ENCODE assay signal across 29 cellular contexts in the genomic region with DNA sequence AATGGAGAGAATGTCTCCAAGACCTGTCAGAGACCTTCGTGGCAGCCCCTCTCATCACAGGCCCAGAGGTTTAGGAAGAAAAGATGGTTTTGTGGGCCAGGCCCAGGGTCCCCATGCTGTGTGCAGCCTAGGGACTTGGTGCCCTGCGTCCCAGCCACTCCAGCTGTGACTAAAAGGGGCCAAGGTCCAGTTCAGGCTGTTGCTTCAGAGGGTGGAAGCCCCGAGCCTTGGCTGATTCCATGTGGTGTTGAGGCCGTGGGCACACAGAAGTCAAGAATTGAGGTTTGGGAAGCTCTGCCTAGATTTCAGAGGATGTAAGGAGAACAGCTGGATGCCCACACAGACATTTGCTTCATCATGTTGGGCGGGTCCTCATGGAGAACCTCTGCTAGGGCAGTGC.
"Had no signal": no experiment of that assay in that cellular context is flagged by ENCODE, and none has a peak within 500 bp of the region (broad histone marks: within the 10 kb centered on the region; RNA-seq: fewer than 3 reads in every experiment).

No MANE protein-coding gene starts in this region.

- H3K27ac Mint-ChIP-seq: stimulated activated effector memory CD8-positive, alpha-beta T cell treated with anti-CD3 and anti-CD28 coated beads, Interleukin-12 subunit alpha, Interleukin-12 subunit beta, amount 100 ng/mL, for 72 hours; stimulated activated memory B cell treated with anti-CD40 and anti-IgM and Interleukin-4, amounts not matched to agents 10 μg/mL and 1 μg/mL and 100 μg/mL, for 72 hours; stimulated activated naive B cell treated with anti-CD40 and anti-IgM and Interleukin-4, amounts not matched to agents 10 μg/mL and 1 μg/mL and 100 μg/mL, for 72 hours; stimulated activated naive CD8-positive, alpha-beta T cell treated with anti-CD3 and anti-CD28 coated beads, Interleukin-15, amount 100 ng/mL, for 72 hours; stimulated activated naive CD8-positive, alpha-beta T cell treated with anti-CD3 and anti-CD28 coated beads, Interleukin-15, Interleukin-2, amounts not matched to agents 100 ng/mL and 50 ng/mL, for 24 hours; type B pancreatic cell had no signal

- H3K27me3 Mint-ChIP-seq: stimulated activated naive B cell treated with anti-CD40 and anti-IgM and Interleukin-4, amounts not matched to agents 10 μg/mL and 1 μg/mL and 100 μg/mL, for 72 hours; type B pancreatic cell had no signal

- FAIRE-seq: urothelium cell line had no signal

- H3K9me3 ChIP-seq: stomach, suprapubic skin, testis, thoracic aorta, thyroid gland, tibial artery, tibial nerve, transverse colon, upper lobe of left lung, upper lobe of right lung, uterus, vagina had no signal

- DNase-seq: stimulated activated CD4-positive, alpha-beta T cell treated with anti-CD3 and anti-CD28 coated beads, Interleukin-2, amount 100 ng/mL, for 48 hours; stimulated activated CD4-positive, alpha-beta T cell treated with anti-CD3 and anti-CD28 coated beads, Interleukin-4, amount 100 ng/mL, for 1 hour; stimulated activated CD4-positive, alpha-beta T cell treated with anti-CD3 and anti-CD28 coated beads, Interleukin-4, amount 100 ng/mL, for 24 hours; stimulated activated CD4-positive, alpha-beta T cell treated with anti-CD3 and anti-CD28 coated beads, Interleukin-4, amount 100 ng/mL, for 4 hours; stimulated activated CD8-positive, alpha-beta memory T cell treated with anti-CD3 and anti-CD28 coated beads, Interleukin-4, amount 100 ng/mL, for 48 hours; stimulated activated naive B cell treated with anti-CD40 and anti-IgM and Interleukin-4, amounts not matched to agents 10 μg/mL and 1 μg/mL and 100 μg/mL, for 72 hours; stimulated activated naive CD4-positive, alpha-beta T cell; stimulated activated naive CD4-positive, alpha-beta T cell treated with Interleukin-2 at 50 U/mL for 16 hours; stimulated activated naive CD8-positive, alpha-beta T cell treated with anti-CD3 and anti-CD28 coated beads, Interleukin-15, amount 100 ng/mL, for 72 hours; stimulated activated naive CD8-positive, alpha-beta T cell treated with anti-CD3 and anti-CD28 coated beads, Interleukin-15, Interleukin-2, amounts not matched to agents 100 U/mL and 50 U/mL, for 24 hours; stomach; substantia nigra; testis; thyroid gland; tibial artery; transverse colon; trophoblast cell; upper lobe of left lung; upper lobe of right lung; uterus had no signal

- H3K27me3 ChIP-seq: suprapubic skin, testis, thyroid gland, tibial nerve, transverse colon, upper lobe of left lung, upper lobe of right lung, uterus, vagina had no signal

- H3K4me1 ChIP-seq: suprapubic skin, testis, thyroid gland, upper lobe of right lung, uterus had no signal

- H3K9me3 Mint-ChIP-seq: stimulated activated effector memory CD8-positive, alpha-beta T cell treated with anti-CD3 and anti-CD28 coated beads, Interleukin-12 subunit alpha, Interleukin-12 subunit beta, amount 100 ng/mL, for 72 hours; stimulated activated memory B cell treated with anti-CD40 and anti-IgM and Interleukin-4, amounts not matched to agents 10 μg/mL and 1 μg/mL and 100 μg/mL, for 72 hours; stimulated activated naive B cell treated with anti-CD40 and anti-IgM and Interleukin-4, amounts not matched to agents 10 μg/mL and 1 μg/mL and 100 μg/mL, for 72 hours; stimulated activated naive CD8-positive, alpha-beta T cell treated with anti-CD3 and anti-CD28 coated beads, Interleukin-15, amount 100 ng/mL, for 72 hours; stimulated activated naive CD8-positive, alpha-beta T cell treated with anti-CD3 and anti-CD28 coated beads, Interleukin-15, Interleukin-2, amounts not matched to agents 100 ng/mL and 50 ng/mL, for 24 hours; type B pancreatic cell had no signal

- H3K4me3 ChIP-seq: stomach, suprapubic skin, testis, thoracic aorta, thyroid gland, tibial artery, tibial nerve, transverse colon, upper lobe of left lung, upper lobe of right lung, uterus, vagina had no signal

- H3K36me3 ChIP-seq: stomach, suprapubic skin, thoracic aorta, thyroid gland, tibial artery, tibial nerve, transverse colon, upper lobe of left lung, upper lobe of right lung, uterus, vagina had no signal

- H3K27ac ChIP-seq: stomach, suprapubic skin, testis, thoracic aorta, thyroid gland, tibial artery, tibial nerve, transverse colon, upper lobe of left lung, upper lobe of right lung, uterus, vagina had no signal

- H3K36me3 Mint-ChIP-seq: stimulated activated effector memory CD8-positive, alpha-beta T cell treated with anti-CD3 and anti-CD28 coated beads, Interleukin-12 subunit alpha, Interleukin-12 subunit beta, amount 100 ng/mL, for 72 hours; stimulated activated memory B cell treated with anti-CD40 and anti-IgM and Interleukin-4, amounts not matched to agents 10 μg/mL and 1 μg/mL and 100 μg/mL, for 72 hours; type B pancreatic cell had no signal

- ATAC-seq: stimulated activated effector memory CD8-positive, alpha-beta T cell treated with anti-CD3 and anti-CD28 coated beads, Interleukin-12 subunit alpha, Interleukin-12 subunit beta, amount 100 ng/mL, for 72 hours; stimulated activated memory B cell treated with anti-CD40 and anti-IgM and Interleukin-4, amounts not matched to agents 10 μg/mL and 1 μg/mL and 100 μg/mL, for 72 hours; stimulated activated naive B cell treated with anti-CD40 and anti-IgM and Interleukin-4, amounts not matched to agents 10 μg/mL and 1 μg/mL and 100 μg/mL, for 72 hours; stimulated activated naive CD8-positive, alpha-beta T cell treated with anti-CD3 and anti-CD28 coated beads, Interleukin-15, amount 100 ng/mL, for 72 hours; stimulated activated naive CD8-positive, alpha-beta T cell treated with anti-CD3 and anti-CD28 coated beads, Interleukin-15, Interleukin-2, amounts not matched to agents 100 U/mL and 50 U/mL, for 24 hours; upper lobe of right lung had no signal

- H3K4me3 Mint-ChIP-seq: stimulated activated effector memory CD8-positive, alpha-beta T cell treated with anti-CD3 and anti-CD28 coated beads, Interleukin-12 subunit alpha, Interleukin-12 subunit beta, amount 100 ng/mL, for 72 hours; stimulated activated memory B cell treated with anti-CD40 and anti-IgM and Interleukin-4, amounts not matched to agents 10 μg/mL and 1 μg/mL and 100 μg/mL, for 72 hours; stimulated activated naive B cell treated with anti-CD40 and anti-IgM and Interleukin-4, amounts not matched to agents 10 μg/mL and 1 μg/mL and 100 μg/mL, for 72 hours; stimulated activated naive CD8-positive, alpha-beta T cell treated with anti-CD3 and anti-CD28 coated beads, Interleukin-15, amount 100 ng/mL, for 72 hours; stimulated activated naive CD8-positive, alpha-beta T cell treated with anti-CD3 and anti-CD28 coated beads, Interleukin-15, Interleukin-2, amounts not matched to agents 100 ng/mL and 50 ng/mL, for 24 hours; type B pancreatic cell had no signal
